ENCODE assay signal across 17 cellular contexts in genomic region chr2:26723475-26723874, GRCh38. TPM values are rescaled to one million over a fixed set of nuclear protein-coding genes. Genes with fewer than 3 reads are reported as not detected.
DNase-seq lines count a peak whose midpoint lies in the region; ATAC-seq and TF ChIP-seq lines count a peak whose summit lies in the region.
"Had no signal": no experiment of that assay in that cellular context is flagged by ENCODE, and none has a peak within 500 bp of the region (broad histone marks: within the 10 kb centered on the region; RNA-seq: fewer than 3 reads in every experiment).

No MANE protein-coding gene starts in this region.

- no peak overlapping the region for H3K9ac ChIP-seq in H9 (ENCODE audit: extremely low read depth, insufficient read length, low read length)

- no peak overlapping the region for H3K18ac ChIP-seq in H9 (ENCODE audit: insufficient read length, low read depth, low read length)

- WGBS in right cardiac atrium: 86% methylated on average over 3 of the region's 3 CpGs
- 86 to 90% methylated on average over 2 to 3 of the region's 3 CpGs for WGBS in gastroesophageal sphincter (ENCODE audit: low coverage in 1 of 2), 2 donors
- 76 to 88% methylated on average over 3 of the region's 3 CpGs for WGBS in sigmoid colon, 2 donors
- WGBS in aorta, 2 donors: 85 to 86% methylated on average over 3 of the region's 3 CpGs
- WGBS in H9 (ENCODE audit: extremely low coverage, insufficient read length, low lambda C conversion rate): no CpG with 5 or more reads among the region's 3 CpGs

- H3K79me1 ChIP-seq in H9 (ENCODE audit: insufficient read depth, low read depth, low read length, poor library complexity, severe bottlenecking): no peaks in the 10 kb centered on the region

- H3K4me1 Mint-ChIP-seq in H9: peaks cover 13 to 14% of the 10 kb centered on the region in 2 experiments
- H3K4me1 Mint-ChIP-seq: naive B cell had no signal

- no peak overlapping the region for H4K91ac ChIP-seq in H9 (ENCODE audit: insufficient read length, low read depth, low read length)

- no peak overlapping the region for H3K23ac ChIP-seq in H9 (ENCODE audit: insufficient read length, low read depth, low read length)

- no peaks in the 10 kb centered on the region for H3K23me2 ChIP-seq in H9 (ENCODE audit: insufficient read length, low read depth, low read length, poor library complexity, severe bottlenecking)

- no peaks in the 10 kb centered on the region for H4K20me1 ChIP-seq in H9 (ENCODE audit: control insufficient read depth, insufficient read depth, insufficient read length)

- no peak for TF ChIP-seq EP300 in gastroesophageal sphincter (IDR thresholded peaks at IDR 0.05)
- TF ChIP-seq EP300 in sigmoid colon (IDR thresholded peaks at IDR 0.05): no peak

- no peak overlapping the region for H4K8ac ChIP-seq in H9 (replicated peaks; ENCODE audit: insufficient read length, low read depth, low read length)

- no peak overlapping the region for H2BK120ac ChIP-seq in H9 (ENCODE audit: low read depth, low read length, poor library complexity, severe bottlenecking)

- H3K36me3 ChIP-seq in gastroesophageal sphincter (peaks cover 0 to 10% of the 10 kb centered on the region in 2 donors), sigmoid colon (no peaks in the 10 kb centered on the region), aorta (ENCODE audit: control insufficient read depth in 1 of 2, insufficient read depth in 2 of 2, low read length in 1 of 2) (no peaks in the 10 kb centered on the region)

- H3K4me2 ChIP-seq in H9 (ENCODE audit: insufficient read depth, insufficient read length, low read length): no peak overlapping the region
- H3K4me2 ChIP-seq: GM23338 had no signal

- no peak overlapping the region for H3K56ac ChIP-seq in H9 (ENCODE audit: insufficient read length, low read depth, low read length)

- H3K27me3 ChIP-seq in right cardiac atrium (ENCODE audit: control insufficient read depth, insufficient read depth) (no peaks in the 10 kb centered on the region), gastroesophageal sphincter (no peaks in the 10 kb centered on the region), sigmoid colon (no peaks in the 10 kb centered on the region), aorta (ENCODE audit: control insufficient read depth in 1 of 2, insufficient read depth in 2 of 2, low read length in 1 of 2) (no peaks in the 10 kb centered on the region), H9 (ENCODE audit: insufficient read depth, low read length) (no peaks in the 10 kb centered on the region)

- H3K9me3 ChIP-seq in right cardiac atrium (ENCODE audit: control insufficient read depth, low read length) (no peaks in the 10 kb centered on the region), gastroesophageal sphincter (no peaks in the 10 kb centered on the region), sigmoid colon (no peaks in the 10 kb centered on the region), aorta (ENCODE audit: control insufficient read depth, low read length) (no peaks in the 10 kb centered on the region), H9 (ENCODE audit: control insufficient read depth, low read depth, low read length) (no peaks in the 10 kb centered on the region)

- H3K4me3 Mint-ChIP-seq in H9: no peak overlapping the region
- H3K4me3 Mint-ChIP-seq: dendritic cell treated with granulocyte-macrophage colony-stimulating factor and Interleukin-4, amounts not matched to agents 40 ng/mL and 50 ng/mL, for 4 days; GM23338; naive B cell had no signal

- H3K27me3 Mint-ChIP-seq in H9 (ENCODE audit: low read depth): peaks cover 3% of the 10 kb centered on the region

- no peak overlapping the region for H3T11ph ChIP-seq in H9 (ENCODE audit: low read length)

- TF ChIP-seq CTCF in gastroesophageal sphincter (IDR thresholded peaks at IDR 0.05) (no peak), sigmoid colon (IDR thresholded peaks at IDR 0.05) (no peak), H9 (conservative IDR thresholded peaks at IDR 0.05) (no peak)

- ATAC-seq in right cardiac atrium (no peak), left ventricle myocardium superior (no peak), gastroesophageal sphincter (no peak), aorta (ENCODE audit: low FRiP score) (no peak)
- ATAC-seq: GM23338 had no signal

- H3K27ac ChIP-seq in right cardiac atrium (ENCODE audit: low read length): peak overlapping the region; percentile 89
- H3K27ac ChIP-seq in gastroesophageal sphincter: peak overlapping the region; percentile 41 to 86 (median 67)
- peak overlapping the region; percentile 0 to 75 (median 41) for H3K27ac ChIP-seq in sigmoid colon
- H3K27ac ChIP-seq in aorta (ENCODE audit: low read depth in 1 of 2, low read length in 2 of 2): peak overlapping the region; percentile 20 to 66
- no peak overlapping the region for H3K27ac ChIP-seq in H9 (ENCODE audit: insufficient read length, low read depth, low read length)

- no peaks in the 10 kb centered on the region for H3K79me2 ChIP-seq in H9 (ENCODE audit: insufficient read depth, low read length)

- no peak overlapping the region for H2BK5ac ChIP-seq in H9 (ENCODE audit: insufficient read length, low read length)

- H4K5ac ChIP-seq in H9 (ENCODE audit: insufficient read length, low read depth, low read length): no peak overlapping the region

- H3K14ac ChIP-seq in H9 (ENCODE audit: insufficient read depth, low read length): no peak overlapping the region; the same call in 1 of the 2 replicates

- H2AFZ ChIP-seq in H9 (ENCODE audit: low read length): no peak overlapping the region
- H2AFZ ChIP-seq: GM23338 had no signal

- H3K4ac ChIP-seq in H9 (ENCODE audit: low read depth, low read length): no peak overlapping the region

- H2BK12ac ChIP-seq in H9 (ENCODE audit: insufficient read length, low read depth, low read length): no peak overlapping the region

- no peaks in the 10 kb centered on the region for H3K9me3 Mint-ChIP-seq in H9
- H3K9me3 Mint-ChIP-seq: dendritic cell treated with granulocyte-macrophage colony-stimulating factor and Interleukin-4, amounts not matched to agents 40 ng/mL and 50 ng/mL, for 4 days; GM23338 had no signal

- TF ChIP-seq POLR2A in gastroesophageal sphincter (IDR thresholded peaks at IDR 0.05): no peak
- no peak for TF ChIP-seq POLR2A in sigmoid colon (IDR thresholded peaks at IDR 0.05)

- H2BK20ac ChIP-seq in H9 (ENCODE audit: low read depth, low read length, poor library complexity, severe bottlenecking): no peak overlapping the region

- no peak overlapping the region for H2AK5ac ChIP-seq in H9 (ENCODE audit: insufficient read length, low read length)

- H3K4me3 ChIP-seq in right cardiac atrium (ENCODE audit: low read length) (no peak overlapping the region), gastroesophageal sphincter (no peak overlapping the region), sigmoid colon (no peak overlapping the region), aorta (ENCODE audit: low read length in 2 of 2) (no peak overlapping the region)
- H3K4me3 ChIP-seq: GM23338 had no signal

- DNase-seq in right cardiac atrium: no peak
- DNase-seq in left ventricle myocardium superior: no peak
- no peak for DNase-seq in sigmoid colon
- DNase-seq in aorta: no peak
- DNase-seq in NOMO-1 treated with dmso at 0.1 percent for 144 hours (lab: John Stamatoyannopoulos, UW; ENCODE audit: unreplicated experiment): no peak
- DNase-seq in stimulated activated CD4-positive, alpha-beta T cell treated with anti-CD3 and anti-CD28 coated beads, Interleukin-1b, Interleukin-23, amount 100 ng/mL, for 48 hours: no peak
- no peak for DNase-seq in H9
- DNase-seq: activated CD4-positive, CD25-positive, alpha-beta regulatory T cell; activated effector memory CD4-positive, alpha-beta T cell treated with Interleukin-2 at 50 U/mL for 16 hours; hippocampal formation; naive B cell; NCI-H146; NCI-H446 treated with DMSO at 0.1 percent for 48 hours had no signal

- intact Hi-C loops in right cardiac atrium (cut with DNase I) (no loop called here), left ventricle myocardium superior (cut with micrococcal nuclease) (no loop called here), sigmoid colon (cut with DNase I) (no loop called here), aorta (cut with DNase I) (loop anchor here in 1 of 2 donors (5.0 kb wide), 1 partner anchor 41 kb away; no protein-coding TSS in a partner anchor)

- H3K4me1 ChIP-seq in right cardiac atrium (ENCODE audit: control insufficient read depth, insufficient read depth, low read length) (peaks cover 33% of the 10 kb centered on the region), gastroesophageal sphincter (peaks cover 5 to 73% (median 44%) of the 10 kb centered on the region in 3 donors), sigmoid colon (peaks cover 0 to 66% (median 58%) of the 10 kb centered on the region in 4 donors), aorta (ENCODE audit: control insufficient read depth in 1 of 2, insufficient read depth in 2 of 2, low read length in 2 of 2) (no peaks in the 10 kb centered on the region), H9 (ENCODE audit: insufficient read depth, low read length) (peaks cover 4% of the 10 kb centered on the region; the same call in 1 of the 2 replicates)

- H2BK15ac ChIP-seq in H9 (ENCODE audit: low read depth, low read length): no peak overlapping the region

- H3K27ac Mint-ChIP-seq in H9: no peak overlapping the region
- H3K27ac Mint-ChIP-seq: dendritic cell treated with granulocyte-macrophage colony-stimulating factor and Interleukin-4, amounts not matched to agents 40 ng/mL and 50 ng/mL, for 4 days; GM23338 had no signal

- no peaks in the 10 kb centered on the region; a peak in 1 of 7 replicates for H3K36me3 Mint-ChIP-seq in H9 (ENCODE audit: insufficient read depth in 1 of 3, low read depth in 3 of 3)
- H3K36me3 Mint-ChIP-seq: naive B cell had no signal

RNA-seq across cellular contexts. Expression of gene KCNK3, which starts 31.0 kb away (rescaled TPM):
- total RNA-seq in right cardiac atrium (10 to 100 TPM; 25.6 to 36.6 (median 28.2) TPM), left ventricle myocardium superior (2.8 TPM), gastroesophageal sphincter (10 to 100 TPM in 2 of 4 donors, 1 to 10 TPM in 2; 2.0 to 13.9 (median 9.8) TPM), sigmoid colon (10 to 100 TPM in 1 of 4 donors, 1 to 10 TPM in 3; 2.9 to 12.2 (median 6.1) TPM), aorta (10 to 100 TPM in 1 of 2 donors, 1 to 10 TPM in 1; 8.7 to 14.7 TPM), H9 (2021) (0.09 TPM in 1 of 2 replicates, not detected in the other)
- polyA plus RNA-seq in right cardiac atrium (29.3 TPM), sigmoid colon (1 to 10 TPM in 1 of 3 donors, under 1 TPM in 2; under 0.01 to 2.3 (median 0.23) TPM), aorta (1 to 10 TPM in 1 of 2 donors, under 1 TPM in 1; 0.63 to 6.5 TPM)
- total RNA-seq: GM23338; T-helper 1 cell treated with Interleukin-12 subunit alpha and Interleukin-12 subunit beta and Interleukin-4 antibody, amounts not matched to agents 30 ng/mL and 1 ng/mL, for 36 hours had no signal
- polyA plus RNA-seq: GM23338 had no signal

RNA-seq across cellular contexts. Expression of gene SLC35F6, which starts 40.6 kb away (rescaled TPM):
- total RNA-seq in right cardiac atrium (10 to 100 TPM; 22.0 to 34.3 (median 26.5) TPM), left ventricle myocardium superior (19.9 TPM), gastroesophageal sphincter (10 to 100 TPM; 20.2 to 47.3 (median 38.2) TPM), sigmoid colon (10 to 100 TPM; 19.6 to 27.4 (median 25.8) TPM), aorta (10 to 100 TPM; 33.2 to 34.6 TPM), H9 (2021) (15.7 and 16.0 TPM in 2 replicates)
- polyA plus RNA-seq in right cardiac atrium (18.8 TPM), sigmoid colon (10 to 100 TPM in 1 of 3 donors, 1 to 10 TPM in 2; 4.2 to 23.1 (median 7.4) TPM), aorta (1 to 10 TPM; 9.6 to 10.0 TPM)
